15 cellular contexts compared by ENCODE assay signal in the genomic region with DNA sequence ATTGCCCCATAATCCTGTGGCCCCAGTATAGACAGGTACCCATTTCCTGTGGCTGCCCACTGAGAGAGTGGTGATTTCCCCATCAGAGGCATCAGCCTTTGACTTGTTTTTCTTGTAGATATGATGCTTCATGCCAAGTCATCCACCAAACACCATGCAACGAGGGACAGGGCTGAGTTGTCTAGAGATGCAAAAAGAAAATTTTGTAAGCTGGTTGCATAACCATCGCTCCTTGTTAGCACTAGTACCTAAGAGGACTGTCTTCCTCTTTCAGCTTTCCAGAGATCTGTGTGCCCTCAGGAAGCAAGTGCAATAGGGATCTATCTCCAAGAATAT.
DNase-seq lines count a peak whose midpoint lies in the region; ATAC-seq and TF ChIP-seq lines count a peak whose summit lies in the region.
"Had no signal": no experiment of that assay in that cellular context is flagged by ENCODE, and none has a peak within 500 bp of the region (broad histone marks: within the 10 kb centered on the region; RNA-seq: fewer than 3 reads in every experiment).

No MANE protein-coding gene starts in this region.

- H3K4me3 ChIP-seq in upper lobe of right lung, result no peak overlapping the region

- H3K27me3 Mint-ChIP-seq in stimulated activated naive CD8-positive, alpha-beta T cell treated with anti-CD3 and anti-CD28 coated beads, Interleukin-15, amount 100 ng/mL, for 72 hours, result no peaks in the 10 kb centered on the region
- no peaks in the 10 kb centered on the region for H3K27me3 Mint-ChIP-seq in effector memory CD8-positive, alpha-beta T cell
- H3K27me3 Mint-ChIP-seq: dendritic cell treated with granulocyte-macrophage colony-stimulating factor and Interleukin-4, amounts not matched to agents 40 ng/mL and 50 ng/mL, for 4 days had no signal

- H3K36me3 Mint-ChIP-seq in effector memory CD8-positive, alpha-beta T cell (ENCODE audit: insufficient read depth), result peaks cover 3% of the 10 kb centered on the region

- H3K36me3 ChIP-seq in upper lobe of right lung, result no peaks in the 10 kb centered on the region

- H3K27ac ChIP-seq in upper lobe of right lung, result no peak overlapping the region

- H3K4me3 Mint-ChIP-seq in stimulated activated naive CD8-positive, alpha-beta T cell treated with anti-CD3 and anti-CD28 coated beads, Interleukin-15, amount 100 ng/mL, for 72 hours, result peak overlapping the region; percentile 14 to 45
- H3K4me3 Mint-ChIP-seq in effector memory CD8-positive, alpha-beta T cell, result no peak overlapping the region
- H3K4me3 Mint-ChIP-seq: dendritic cell treated with granulocyte-macrophage colony-stimulating factor and Interleukin-4, amounts not matched to agents 40 ng/mL and 50 ng/mL, for 4 days had no signal

- no peak for TF ChIP-seq CTCF in upper lobe of right lung (IDR thresholded peaks at IDR 0.05)

- H3K27ac Mint-ChIP-seq in stimulated activated naive CD8-positive, alpha-beta T cell treated with anti-CD3 and anti-CD28 coated beads, Interleukin-15, amount 100 ng/mL, for 72 hours, result no peak overlapping the region
- no peak overlapping the region for H3K27ac Mint-ChIP-seq in effector memory CD8-positive, alpha-beta T cell
- H3K27ac Mint-ChIP-seq: dendritic cell treated with granulocyte-macrophage colony-stimulating factor and Interleukin-4, amounts not matched to agents 40 ng/mL and 50 ng/mL, for 4 days had no signal

- peaks cover 82% of the 10 kb centered on the region for H3K4me1 Mint-ChIP-seq in stimulated activated naive CD8-positive, alpha-beta T cell treated with anti-CD3 and anti-CD28 coated beads, Interleukin-15, amount 100 ng/mL, for 72 hours
- H3K4me1 Mint-ChIP-seq in effector memory CD8-positive, alpha-beta T cell (ENCODE audit: low read depth in 2 of 2), result peaks cover 16 to 18% of the 10 kb centered on the region in 2 donors

- intact Hi-C loops in upper lobe of right lung (cut with DNase I), result no loop called here

- H3K27me3 ChIP-seq in upper lobe of right lung, result no peaks in the 10 kb centered on the region

- ATAC-seq in stimulated activated naive CD8-positive, alpha-beta T cell treated with anti-CD3 and anti-CD28 coated beads, Interleukin-15, amount 100 ng/mL, for 72 hours, result peak; percentile 78
- ATAC-seq in stimulated activated naive CD8-positive, alpha-beta T cell treated with anti-CD3 and anti-CD28 coated beads, Interleukin-15, Interleukin-2, amounts not matched to agents 100 U/mL and 50 U/mL, for 24 hours, result no peak
- ATAC-seq in effector memory CD8-positive, alpha-beta T cell (replicated peaks), result peak; percentile 17
- ATAC-seq in upper lobe of right lung (peak; percentile 56), HG03469 (IDR thresholded peaks at IDR 0.05; ENCODE audit: unreplicated experiment) (no peak), HG03159 (IDR thresholded peaks at IDR 0.05; ENCODE audit: unreplicated experiment) (no peak)

- no peaks in the 10 kb centered on the region for H3K9me3 ChIP-seq in upper lobe of right lung

- H3K9me3 Mint-ChIP-seq in stimulated activated naive CD8-positive, alpha-beta T cell treated with anti-CD3 and anti-CD28 coated beads, Interleukin-15, amount 100 ng/mL, for 72 hours, result peaks cover 0 to 5% of the 10 kb centered on the region in 2 donors
- H3K9me3 Mint-ChIP-seq in effector memory CD8-positive, alpha-beta T cell, result no peaks in the 10 kb centered on the region
- H3K9me3 Mint-ChIP-seq: dendritic cell treated with granulocyte-macrophage colony-stimulating factor and Interleukin-4, amounts not matched to agents 40 ng/mL and 50 ng/mL, for 4 days had no signal

- DNase-seq in stimulated activated naive CD8-positive, alpha-beta T cell treated with anti-CD3 and anti-CD28 coated beads, Interleukin-15, amount 100 ng/mL, for 72 hours, result peak in 1 of 2 donors; percentile 65
- DNase-seq in stimulated activated naive CD8-positive, alpha-beta T cell treated with anti-CD3 and anti-CD28 coated beads, Interleukin-15, Interleukin-2, amounts not matched to agents 100 U/mL and 50 U/mL, for 24 hours, result no peak
- DNase-seq in SKM-1 (lab: John Stamatoyannopoulos, UW; ENCODE audit: unreplicated experiment) (peak; percentile 89), upper lobe of right lung (no peak), NCI-H146 (lab: John Stamatoyannopoulos, UW) (no peak)
- DNase-seq in effector memory CD8-positive, alpha-beta T cell, result no peak
- DNase-seq: activated T-cell treated with anti-CD3 and anti-CD28 coated beads for 4 hours; anterior cingulate cortex; DMS79; NCI-H1436 treated with DMSO at 0.1 percent for 48 hours; NCI-H524; stimulated activated naive CD4-positive, alpha-beta T cell treated with Interleukin-2 at 50 U/mL for 16 hours had no signal

- H3K4me1 ChIP-seq in upper lobe of right lung, result peaks cover 30% of the 10 kb centered on the region

Comparison
In these comparisons a context has a peak if more than half of its experiments do, and no peak if none do; other contexts are left out.
1. ATAC-seq: peak in stimulated activated naive CD8-positive, alpha-beta T cell treated with anti-CD3 and anti-CD28 coated beads, Interleukin-15, amount 100 ng/mL, for 72 hours (single experiment), effector memory CD8-positive, alpha-beta T cell (single experiment) and upper lobe of right lung (single experiment); none in stimulated activated naive CD8-positive, alpha-beta T cell treated with anti-CD3 and anti-CD28 coated beads, Interleukin-15, Interleukin-2, amounts not matched to agents 100 U/mL and 50 U/mL, for 24 hours (single experiment), HG03469 (single experiment) and HG03159 (single experiment).
2. H3K4me3 Mint-ChIP-seq: peak in stimulated activated naive CD8-positive, alpha-beta T cell treated with anti-CD3 and anti-CD28 coated beads, Interleukin-15, amount 100 ng/mL, for 72 hours (2 of 2); none in effector memory CD8-positive, alpha-beta T cell (0 of 2).